ENCODE assay signal across 8 cellular contexts in the genomic region with DNA sequence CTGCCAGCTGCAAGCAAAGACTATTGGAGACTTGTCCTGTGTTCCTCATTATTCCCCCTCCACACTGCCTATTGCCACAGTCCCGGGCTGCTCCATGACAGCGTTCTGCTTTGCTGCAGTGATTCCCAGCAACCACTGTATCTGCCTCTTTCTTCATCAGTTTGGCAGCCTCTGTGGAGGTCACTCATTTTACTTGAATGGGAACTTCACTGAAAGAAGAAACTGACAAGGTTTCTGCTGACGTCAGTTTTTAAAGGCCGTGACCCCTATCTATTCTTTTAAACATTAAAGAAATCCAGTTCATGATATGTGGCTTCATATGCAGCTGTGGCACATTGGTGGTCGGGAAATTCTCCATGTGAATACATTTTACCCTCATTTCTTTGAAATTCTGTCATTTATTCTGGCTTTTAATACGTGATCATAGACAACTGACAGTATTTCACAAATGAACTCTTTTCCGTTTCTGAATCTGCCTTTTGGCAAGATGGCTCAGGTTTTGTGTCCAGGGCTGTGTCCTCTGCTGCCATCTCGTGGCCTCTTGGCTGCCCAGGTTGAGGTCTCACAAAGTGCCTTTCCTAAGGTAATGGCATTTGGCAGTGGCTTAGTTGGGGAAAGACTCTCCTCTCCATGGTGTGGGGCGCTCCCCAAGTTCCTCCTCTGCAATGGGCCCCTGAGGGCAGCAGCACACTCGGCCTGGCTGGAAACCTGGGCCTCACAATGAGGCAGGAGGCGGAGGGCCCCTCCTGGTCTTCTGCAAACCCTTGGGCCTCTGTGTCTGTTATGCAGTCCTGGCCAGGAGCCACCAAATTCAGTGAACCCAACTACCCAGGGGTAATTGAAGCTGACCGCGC. TPM values are rescaled to one million over a fixed set of nuclear protein-coding genes. Genes with fewer than 3 reads are reported as not detected.
DNase-seq lines count a peak whose midpoint lies in the region; ATAC-seq and TF ChIP-seq lines count a peak whose summit lies in the region.

No MANE protein-coding gene starts in this region.

- H3K4me3 Mint-ChIP-seq in activated B cell treated with CpG ODN at 0.5 μM for 24 hours: peak overlapping the region; percentile 52
- no peak overlapping the region for H3K4me3 Mint-ChIP-seq in central memory CD8-positive, alpha-beta T cell

- no peak for TF ChIP-seq CTCF in activated B cell treated with CpG ODN at 0.5 μM for 24 hours (IDR thresholded peaks at IDR 0.05)

- CTCF ChIA-PET in activated B cell treated with CpG ODN at 0.5 μM for 24 hours (lab: Charles Lee): interaction anchor here (4.6 to 14.7 kb wide), 4 partner anchors 14 to 91 kb away, joined by 62 to 257 read pairs (median 108); partner anchors contain the start of gene ARHGEF40

- H3K27me3 Mint-ChIP-seq in activated B cell treated with CpG ODN at 0.5 μM for 24 hours: peaks cover under 1% of the 10 kb centered on the region
- no peaks in the 10 kb centered on the region for H3K27me3 Mint-ChIP-seq in central memory CD8-positive, alpha-beta T cell

- peak; percentile 74 for DNase-seq in SIG-M5 treated with dmso at 0.1 percent for 504 hours (lab: John Stamatoyannopoulos, UW; ENCODE audit: unreplicated experiment)
- no peak for DNase-seq in SIG-M5 (lab: John Stamatoyannopoulos, UW)
- peak; percentile 82 for DNase-seq in NCI-H2196 (lab: John Stamatoyannopoulos, UW; ENCODE audit: unreplicated experiment)
- peak; percentile 56 for DNase-seq in activated B cell treated with CpG ODN at 0.5 μM for 24 hours
- peak; percentile 66 to 67 for DNase-seq in central memory CD8-positive, alpha-beta T cell (ENCODE audit: low spot score in 2 of 2)
- peak; percentile 78 for DNase-seq in kidney glomerular epithelial cell (lab: John Stamatoyannopoulos, UW)
- DNase-seq in stimulated activated CD4-positive, alpha-beta T cell treated with anti-CD3 and anti-CD28 coated beads, Interleukin-15, amount 100 ng/mL, for 24 hours: peak; percentile 83

- peaks cover 15% of the 10 kb centered on the region for H3K4me1 Mint-ChIP-seq in activated B cell treated with CpG ODN at 0.5 μM for 24 hours
- H3K4me1 Mint-ChIP-seq in central memory CD8-positive, alpha-beta T cell: peaks cover 25% of the 10 kb centered on the region

- peak overlapping the region; percentile 59 for H3K27ac Mint-ChIP-seq in activated B cell treated with CpG ODN at 0.5 μM for 24 hours
- no peak overlapping the region for H3K27ac Mint-ChIP-seq in central memory CD8-positive, alpha-beta T cell (ENCODE audit: low read depth)

- POLR2A ChIA-PET in activated B cell treated with CpG ODN at 0.5 μM for 24 hours (lab: Charles Lee): no interaction called here

- H3K36me3 Mint-ChIP-seq in activated B cell treated with CpG ODN at 0.5 μM for 24 hours (ENCODE audit: low read depth): no peaks in the 10 kb centered on the region
- peaks cover 6% of the 10 kb centered on the region for H3K36me3 Mint-ChIP-seq in central memory CD8-positive, alpha-beta T cell (ENCODE audit: insufficient read depth)

- H3K9me3 Mint-ChIP-seq in activated B cell treated with CpG ODN at 0.5 μM for 24 hours: no peaks in the 10 kb centered on the region
- H3K9me3 Mint-ChIP-seq in central memory CD8-positive, alpha-beta T cell: no peaks in the 10 kb centered on the region

- ATAC-seq in activated B cell treated with CpG ODN at 0.5 μM for 24 hours (ENCODE audit: low read depth): no peak
- ATAC-seq in central memory CD8-positive, alpha-beta T cell (replicated peaks; ENCODE audit: extremely low read depth, poor library complexity, severe bottlenecking): no peak
- no peak for ATAC-seq in HG02938 (IDR thresholded peaks at IDR 0.05; ENCODE audit: unreplicated experiment)

- intact Hi-C loops in activated B cell treated with CpG ODN at 0.5 μM for 24 hours (cut with micrococcal nuclease): loop anchor here (10.0 kb wide), 3 partner anchors 158 to 652 kb away; partner anchors contain the start of genes APEX1, HNRNPC, OSGEP and RNASE6

RNA-seq across cellular contexts. Expression of gene TMEM253, which starts 5.9 kb away (rescaled TPM):
- not detected in 2 replicates for total RNA-seq in activated B cell treated with CpG ODN at 0.5 μM for 24 hours

RNA-seq across cellular contexts. Expression of gene ZNF219, which starts 8.3 kb away (rescaled TPM):
- total RNA-seq in activated B cell treated with CpG ODN at 0.5 μM for 24 hours: 1.6 and 2.3 TPM in 2 replicates

RNA-seq across cellular contexts. Expression of gene ARHGEF40, which starts 36.6 kb away (rescaled TPM):
- total RNA-seq in activated B cell treated with CpG ODN at 0.5 μM for 24 hours: 1.0 and 1.4 TPM in 2 replicates

RNA-seq across cellular contexts. Expression of gene RNASE8, which starts 49.1 kb away (rescaled TPM):
- total RNA-seq in activated B cell treated with CpG ODN at 0.5 μM for 24 hours: not detected in 2 replicates

RNA-seq across cellular contexts. Expression of gene OR5AU1, which starts 49.1 kb away (rescaled TPM):
- total RNA-seq in activated B cell treated with CpG ODN at 0.5 μM for 24 hours: not detected in 2 replicates
